In the genomic region with DNA sequence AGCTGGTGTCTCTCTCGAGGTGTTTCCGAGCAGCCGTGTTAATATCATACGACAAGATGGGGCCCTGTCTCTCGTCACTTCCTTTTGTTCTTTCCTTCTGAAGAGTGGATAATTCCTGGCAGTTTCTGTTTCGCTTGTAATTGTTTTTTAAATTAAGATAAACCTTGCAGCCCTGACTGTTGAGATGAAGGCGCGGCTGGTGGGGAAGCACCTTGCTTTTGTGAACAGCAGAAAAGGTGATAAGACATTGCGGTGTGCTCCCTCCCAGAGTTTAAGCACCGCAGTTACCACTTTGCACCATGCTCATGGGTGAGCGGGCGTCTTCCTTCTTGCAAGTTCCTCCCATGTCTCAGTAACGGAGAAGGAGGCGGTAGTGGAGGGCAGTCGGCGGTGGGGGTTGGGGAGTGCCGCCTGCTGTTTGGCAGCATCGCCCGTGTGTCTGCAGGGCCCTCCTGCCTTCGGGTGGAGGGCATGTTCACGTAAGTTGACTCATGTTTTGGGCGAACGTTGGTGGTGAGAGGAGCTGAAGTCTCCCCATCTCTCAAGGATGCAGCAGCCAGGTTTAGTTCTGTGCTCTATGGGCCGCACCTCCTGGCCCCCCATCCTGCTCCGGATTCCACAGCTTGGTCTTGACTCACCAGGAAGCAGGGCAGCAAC, we compare ENCODE assay signal across 12 cellular contexts.
A peak's percentile ranks its signal among the peaks of the same experiment; 100 is the strongest.
DNase-seq lines count a peak whose midpoint lies in the region.
"Had no signal": no experiment of that assay in that cellular context is flagged by ENCODE, and none has a peak within 500 bp of the region (broad histone marks: within the 10 kb centered on the region; RNA-seq: fewer than 3 reads in every experiment).

No MANE protein-coding gene starts in this region.

- peaks cover 13% of the 10 kb centered on the region for H3K4me1 Mint-ChIP-seq in activated naive CD8-positive, alpha-beta T cell treated with anti-CD3 and anti-CD28 coated beads for 36 hours

- peak overlapping the region; percentile 39 for H3K4me2 ChIP-seq in BLaER1
- H3K4me2 ChIP-seq in skeletal muscle satellite cell (ENCODE audit: low read length) = peak overlapping the region; percentile 22

- no peaks in the 10 kb centered on the region for H4K20me1 ChIP-seq in BLaER1

- H3K27me3 Mint-ChIP-seq in activated naive CD8-positive, alpha-beta T cell treated with anti-CD3 and anti-CD28 coated beads for 36 hours = no peaks in the 10 kb centered on the region

- no peaks in the 10 kb centered on the region for H3K36me3 Mint-ChIP-seq in activated naive CD8-positive, alpha-beta T cell treated with anti-CD3 and anti-CD28 coated beads for 36 hours

- peaks cover 10% of the 10 kb centered on the region for H3K9me3 ChIP-seq in BLaER1
- peaks cover 5% of the 10 kb centered on the region for H3K9me3 ChIP-seq in skeletal muscle satellite cell (replicated peaks; ENCODE audit: low read length)

- peak overlapping the region; percentile 92 for H3K27ac Mint-ChIP-seq in activated naive CD8-positive, alpha-beta T cell treated with anti-CD3 and anti-CD28 coated beads for 36 hours

- H3K9me3 Mint-ChIP-seq in activated naive CD8-positive, alpha-beta T cell treated with anti-CD3 and anti-CD28 coated beads for 36 hours = no peaks in the 10 kb centered on the region

- no peaks in the 10 kb centered on the region for H3K36me3 ChIP-seq in BLaER1
- H3K36me3 ChIP-seq in skeletal muscle satellite cell (ENCODE audit: insufficient read depth, low read length) = no peaks in the 10 kb centered on the region
- H3K36me3 ChIP-seq: breast epithelium, heart right ventricle had no signal

- H3K4me1 ChIP-seq in BLaER1 = peaks cover 55% of the 10 kb centered on the region
- peaks cover 15% of the 10 kb centered on the region for H3K4me1 ChIP-seq in skeletal muscle satellite cell (ENCODE audit: control insufficient read depth, insufficient read depth, low read length)
- H3K4me1 ChIP-seq: breast epithelium, heart right ventricle had no signal

- peak; percentile 63 for DNase-seq in activated CD4-positive, alpha-beta T cell treated with anti-CD3 and anti-CD28 coated beads for 48 hours
- peak; percentile 50 for DNase-seq in activated naive CD8-positive, alpha-beta T cell treated with anti-CD3 and anti-CD28 coated beads for 36 hours
- no peak for DNase-seq in RKO (ENCODE audit: low spot score)
- DNase-seq in Ammon's horn (ENCODE audit: low spot score) = no peak
- DNase-seq in NCI-H1417 (lab: John Stamatoyannopoulos, UW) = no peak
- no peak for DNase-seq in LoVo (ENCODE audit: low spot score)
- DNase-seq: heart right ventricle, posterior cingulate gyrus, Right ventricle myocardium superior had no signal

- H3K9ac ChIP-seq in BLaER1 (no peak overlapping the region), skeletal muscle satellite cell (ENCODE audit: low read depth, low read length) (no peak overlapping the region)

- H3K27me3 ChIP-seq in BLaER1 (no peaks in the 10 kb centered on the region), skeletal muscle satellite cell (ENCODE audit: control insufficient read depth, insufficient read depth, low read length) (no peaks in the 10 kb centered on the region)

- H3K4me3 Mint-ChIP-seq in activated naive CD8-positive, alpha-beta T cell treated with anti-CD3 and anti-CD28 coated beads for 36 hours = peak overlapping the region; percentile 84

- H3K27ac ChIP-seq in BLaER1 = no peak overlapping the region
- H3K27ac ChIP-seq: breast epithelium, heart right ventricle had no signal

- H3K4me3 ChIP-seq in BLaER1 (no peak overlapping the region), skeletal muscle satellite cell (ENCODE audit: low read length) (no peak overlapping the region)

Comparison
In these comparisons a context has a peak if more than half of its experiments do, and no peak if none do; other contexts are left out.
1. DNase-seq: peak in activated CD4-positive, alpha-beta T cell treated with anti-CD3 and anti-CD28 coated beads for 48 hours (single experiment) and activated naive CD8-positive, alpha-beta T cell treated with anti-CD3 and anti-CD28 coated beads for 36 hours (single experiment); none in RKO (single experiment), Ammon's horn (single experiment), NCI-H1417 (0 of 3) and LoVo (single experiment).